Comparison of ENCODE assay signal across 20 cellular contexts in the genomic region with DNA sequence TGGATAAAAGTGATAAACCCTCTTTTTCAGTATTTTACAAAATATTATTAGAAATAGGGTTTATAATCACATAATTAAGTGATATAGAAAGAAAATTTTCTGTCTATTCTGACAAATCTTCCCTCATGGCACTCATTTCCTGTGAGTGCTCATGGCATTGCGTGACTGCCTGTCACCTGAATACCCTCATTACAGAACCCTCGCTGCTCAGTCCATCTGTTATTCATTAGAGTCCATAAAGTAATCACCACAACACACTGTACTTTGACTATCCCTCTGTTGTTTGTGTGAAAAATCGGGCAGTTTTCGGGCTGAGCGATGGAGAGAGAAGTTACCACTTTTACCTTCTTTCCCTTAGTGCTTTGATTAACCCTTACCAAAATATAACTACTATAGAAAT.
DNase-seq lines count a peak whose midpoint lies in the region; TF ChIP-seq lines count a peak whose summit lies in the region.
"Had no signal": no experiment of that assay in that cellular context is flagged by ENCODE, and none has a peak within 500 bp of the region (broad histone marks: within the 10 kb centered on the region; RNA-seq: fewer than 3 reads in every experiment).

No MANE protein-coding gene starts in this region.

- no peak overlapping the region for H3K4me3 ChIP-seq in astrocyte of the spinal cord (ENCODE audit: low read depth, low read length)
- H3K4me3 ChIP-seq: adrenal gland, cardiac muscle cell, smooth muscle cell had no signal

- DNase-seq in H4 (ENCODE audit: low spot score): peak; percentile 65
- peak; percentile 86 for DNase-seq in NCI-H2171 treated with DMSO at 0.1 percent for 48 hours (lab: John Stamatoyannopoulos, UW)
- DNase-seq in astrocyte of the spinal cord (ENCODE audit: low read depth, low spot score): peak; percentile 3
- no peak for DNase-seq in osteocyte (ENCODE audit: extremely low spot score, unreplicated experiment)
- DNase-seq in NCI-H345 treated with DMSO at 0.1 percent for 48 hours (lab: John Stamatoyannopoulos, UW; ENCODE audit: unreplicated experiment): no peak
- no peak for DNase-seq in NOMO-1 treated with DMSO at 0.1 percent for 48 hours (lab: John Stamatoyannopoulos, UW; ENCODE audit: unreplicated experiment)
- no peak for DNase-seq in activated CD8-positive, alpha-beta memory T cell treated with anti-CD3 and anti-CD28 coated beads, Interleukin-2, amount 50 U/mL, for 4 hours
- DNase-seq: adrenal gland; CD8-positive, alpha-beta T cell; DMS79 treated with DMSO at 0.1 percent for 48 hours; foreskin keratinocyte; HCEC 1CT; islet precursor cell; NCI-H1092; NK-92 treated with Interleukin-12 subunit alpha and Interleukin-12 subunit beta, amount 100 ng/mL, for 24 hours; RPMI8226; stimulated activated CD4-positive, alpha-beta T cell treated with anti-CD3 and anti-CD28 coated beads, Interleukin-2, amount 100 ng/mL, for 48 hours; stimulated activated naive CD8-positive, alpha-beta T cell treated with anti-CD3 and anti-CD28 coated beads, Interleukin-15, Interleukin-2, amounts not matched to agents 100 U/mL and 50 U/mL, for 24 hours had no signal

- no peaks in the 10 kb centered on the region for H3K27me3 Mint-ChIP-seq in osteocyte (ENCODE audit: unreplicated experiment)

- H3K36me3 Mint-ChIP-seq in osteocyte (ENCODE audit: unreplicated experiment): no peaks in the 10 kb centered on the region
- H3K36me3 Mint-ChIP-seq: CD8-positive, alpha-beta T cell had no signal

- peak overlapping the region; percentile 33 for H3K4me3 Mint-ChIP-seq in osteocyte (ENCODE audit: unreplicated experiment)
- H3K4me3 Mint-ChIP-seq: CD8-positive, alpha-beta T cell had no signal

- H3K27ac Mint-ChIP-seq in osteocyte (ENCODE audit: unreplicated experiment): peak overlapping the region; percentile 59
- H3K27ac Mint-ChIP-seq: CD8-positive, alpha-beta T cell had no signal

- H3K9me3 Mint-ChIP-seq in osteocyte (ENCODE audit: unreplicated experiment): peaks cover 3% of the 10 kb centered on the region

- peaks cover 28% of the 10 kb centered on the region for H3K4me1 Mint-ChIP-seq in osteocyte (ENCODE audit: unreplicated experiment)

- TF ChIP-seq CTCF in astrocyte of the spinal cord (IDR thresholded peaks at IDR 0.05; ENCODE audit: low read depth, low read length) (no peak), osteocyte (IDR thresholded peaks at IDR 0.05) (no peak)

- in situ Hi-C loops in astrocyte of the spinal cord (cut with HindIII; ENCODE audit: low sequenced_read_pairs): no loop called here

Comparison
In these comparisons a context has a peak if more than half of its experiments do, and no peak if none do; other contexts are left out.
1. DNase-seq: peak in H4 (single experiment), NCI-H2171 treated with DMSO at 0.1 percent for 48 hours (single experiment) and astrocyte of the spinal cord (single experiment); none in osteocyte (single experiment), NCI-H345 treated with DMSO at 0.1 percent for 48 hours (single experiment), NOMO-1 treated with DMSO at 0.1 percent for 48 hours (single experiment) and activated CD8-positive, alpha-beta memory T cell treated with anti-CD3 and anti-CD28 coated beads, Interleukin-2, amount 50 U/mL, for 4 hours (single experiment).